In the genomic region with DNA sequence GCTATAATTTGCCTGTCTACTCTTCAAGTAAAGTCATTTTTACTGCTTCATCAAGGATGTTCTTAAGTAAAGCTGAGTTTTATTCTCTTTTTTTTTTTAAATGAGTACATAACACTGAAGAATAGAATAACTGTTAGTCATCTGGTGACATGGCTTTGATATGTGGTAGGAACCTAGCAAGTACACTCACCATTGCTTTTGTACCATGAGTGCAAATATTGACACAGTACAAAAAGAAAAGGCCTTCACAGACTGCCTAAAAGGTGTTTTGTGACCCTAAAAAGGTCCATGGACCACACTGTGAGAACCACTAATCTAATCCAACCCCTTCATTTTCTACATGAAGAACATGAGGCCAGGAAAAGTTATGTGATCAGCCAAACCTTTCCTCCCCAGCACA, we compare ENCODE assay signal across 33 cellular contexts. TPM values are rescaled to one million over a fixed set of nuclear protein-coding genes. Genes with fewer than 3 reads are reported as not detected.
DNase-seq lines count a peak whose midpoint lies in the region; ATAC-seq, FAIRE-seq and TF ChIP-seq lines count a peak whose summit lies in the region.
"Had no signal": no experiment of that assay in that cellular context is flagged by ENCODE, and none has a peak within 500 bp of the region (broad histone marks: within the 10 kb centered on the region; RNA-seq: fewer than 3 reads in every experiment).

No MANE protein-coding gene starts in this region.

- no peak overlapping the region for H3K4me3 Mint-ChIP-seq in stimulated activated naive B cell treated with anti-CD40 and anti-IgM and Interleukin-4, amounts not matched to agents 10 μg/mL and 1 μg/mL and 100 μg/mL, for 72 hours
- H3K4me3 Mint-ChIP-seq: activated T-helper 1 cell treated with anti-CD3 and anti-CD28 coated beads, Interleukin-12 subunit alpha, Interleukin-12 subunit beta, Interleukin-2, Interleukin-4 antibody, amounts not matched to agents 30 ng/mL and 10 ng/mL and 1 ng/mL, durations not matched to agents 14 hours and 24 hours and 36 hours; CD4-positive, alpha-beta memory T cell; immature natural killer cell had no signal

- H3K4me3 ChIP-seq in A549 (no peak overlapping the region), MG63 (no peak overlapping the region)
- H3K4me3 ChIP-seq: HAP-1, left ventricle myocardium inferior, Peyer's patch, skin epidermis, transverse colon had no signal

- no peak overlapping the region for H3K27ac ChIP-seq in A549
- H3K27ac ChIP-seq: left ventricle myocardium inferior, neutrophil, Peyer's patch, skin epidermis, transverse colon had no signal

- FAIRE-seq in A549 (lab: Jason Lieb, UNC): no peak
- FAIRE-seq: colon, frontal cortex had no signal

- TF ChIP-seq CTCF in A549 (IDR thresholded peaks at IDR 0.05): no peak

- H3K27ac Mint-ChIP-seq in stimulated activated naive B cell treated with anti-CD40 and anti-IgM and Interleukin-4, amounts not matched to agents 10 μg/mL and 1 μg/mL and 100 μg/mL, for 72 hours: no peak overlapping the region
- H3K27ac Mint-ChIP-seq: activated T-helper 1 cell treated with anti-CD3 and anti-CD28 coated beads, Interleukin-12 subunit alpha, Interleukin-12 subunit beta, Interleukin-2, Interleukin-4 antibody, amounts not matched to agents 30 ng/mL and 10 ng/mL and 1 ng/mL, durations not matched to agents 14 hours and 24 hours and 36 hours had no signal

- H3K9me3 ChIP-seq in A549: no peaks in the 10 kb centered on the region
- H3K9me3 ChIP-seq in MG63: no peaks in the 10 kb centered on the region
- H3K9me3 ChIP-seq: HAP-1, left ventricle myocardium inferior, neutrophil, Peyer's patch, transverse colon had no signal

- peaks cover 33 to 53% of the 10 kb centered on the region in 2 donors for H3K36me3 Mint-ChIP-seq in stimulated activated naive B cell treated with anti-CD40 and anti-IgM and Interleukin-4, amounts not matched to agents 10 μg/mL and 1 μg/mL and 100 μg/mL, for 72 hours

- no peak for TF ChIP-seq RAD21 in A549 (conservative IDR thresholded peaks at IDR 0.05 in 1 of 2, IDR thresholded peaks at IDR 0.05 in 1 of 2)

- TF ChIP-seq EP300 in A549 (IDR thresholded peaks at IDR 0.05): no peak

- POLR2A ChIA-PET in A549 (lab: Yijun Ruan, JAX): no interaction called here

- no peaks in the 10 kb centered on the region for H3K9me3 Mint-ChIP-seq in stimulated activated naive B cell treated with anti-CD40 and anti-IgM and Interleukin-4, amounts not matched to agents 10 μg/mL and 1 μg/mL and 100 μg/mL, for 72 hours
- H3K9me3 Mint-ChIP-seq: activated T-helper 1 cell treated with anti-CD3 and anti-CD28 coated beads, Interleukin-12 subunit alpha, Interleukin-12 subunit beta, Interleukin-2, Interleukin-4 antibody, amounts not matched to agents 30 ng/mL and 10 ng/mL and 1 ng/mL, durations not matched to agents 14 hours and 24 hours and 36 hours; CD4-positive, alpha-beta memory T cell; immature natural killer cell had no signal

- no peaks in the 10 kb centered on the region for H3K27me3 ChIP-seq in MG63
- H3K27me3 ChIP-seq: neutrophil, Peyer's patch, transverse colon had no signal

- no peaks in the 10 kb centered on the region for H3K27me3 Mint-ChIP-seq in stimulated activated naive B cell treated with anti-CD40 and anti-IgM and Interleukin-4, amounts not matched to agents 10 μg/mL and 1 μg/mL and 100 μg/mL, for 72 hours
- H3K27me3 Mint-ChIP-seq: CD4-positive, alpha-beta memory T cell had no signal

- ATAC-seq in A549 (0 out of 6 replicates have a peak, but pooled peaks of 1 of the 2 experiments have one; percentile 24), left lobe of liver (peak; percentile 57), HG03342 (IDR thresholded peaks at IDR 0.05; ENCODE audit: unreplicated experiment) (no peak)
- no peak for ATAC-seq in activated CD4-positive, CD25-positive, alpha-beta regulatory T cell treated with anti-CD3 and anti-CD28 coated beads, Interleukin-2, amount 50 U/mL, for 24 hours
- no peak for ATAC-seq in stimulated activated naive B cell treated with anti-CD40 and anti-IgM and Interleukin-4, amounts not matched to agents 10 μg/mL and 1 μg/mL and 100 μg/mL, for 72 hours (replicated peaks)

- TF ChIP-seq POLR2A in A549 (IDR thresholded peaks at IDR 0.05; ENCODE audit: low read length): no peak

- CTCF ChIA-PET in A549 (lab: Yijun Ruan, JAX): interaction anchor here (0.7 kb wide), 1 partner anchor 99 kb away, joined by 3 read pairs; no protein-coding TSS in a partner anchor

- H3K4me1 Mint-ChIP-seq in stimulated activated naive B cell treated with anti-CD40 and anti-IgM and Interleukin-4, amounts not matched to agents 10 μg/mL and 1 μg/mL and 100 μg/mL, for 72 hours: peaks cover 0 to 10% of the 10 kb centered on the region in 2 donors
- H3K4me1 Mint-ChIP-seq: CD4-positive, alpha-beta memory T cell had no signal

- H3K4me2 ChIP-seq in A549: peak overlapping the region; percentile 35

- H3K4me1 ChIP-seq in A549: peaks cover 29% of the 10 kb centered on the region
- H3K4me1 ChIP-seq: HAP-1, left ventricle myocardium inferior, Peyer's patch, transverse colon had no signal

- peaks cover 91% of the 10 kb centered on the region for H3K36me3 ChIP-seq in MG63

- no peak for DNase-seq in A549 (ENCODE audit: low read depth in 1 of 2, low spot score in 1 of 2)
- DNase-seq in M059J (ENCODE audit: low read depth): peak; percentile 29
- peak; percentile 36 for DNase-seq in amniotic epithelial cell (ENCODE audit: low read depth)
- no peak for DNase-seq in left lobe of liver (ENCODE audit: low spot score)
- no peak for DNase-seq in MG63
- no peak for DNase-seq in stimulated activated naive B cell treated with anti-CD40 and anti-IgM and Interleukin-4, amounts not matched to agents 10 μg/mL and 1 μg/mL and 100 μg/mL, for 72 hours
- DNase-seq: activated naive CD4-positive, alpha-beta T cell treated with anti-CD3 and anti-CD28 coated beads, Interleukin-2, amount 50 U/mL, for 16 hours; amygdala; CD4-positive, alpha-beta memory T cell; DMS 273 treated with DMSO at 0.1 percent for 48 hours; effector memory CD4-positive, alpha-beta T cell; GF-D8; hypothalamus; immature natural killer cell; left ventricle myocardium inferior; MV-4-11; NCI-H1694; NCI-H2171; NCI-H510A treated with DMSO at 0.1 percent for 48 hours; Peyer's patch; SIG-M5; stimulated activated CD4-positive, alpha-beta T cell treated with anti-CD3 and anti-CD28 coated beads, Interleukin-1b, Interleukin-23, amount 100 ng/mL, for 48 hours; SW 1271; T1000; transverse colon had no signal

TF ChIP-seq in A549, 52 proteins besides CTCF, POLR2A, EP300 and RAD21 (continues in another document):
- TF ChIP-seq BHLHE40 (IDR thresholded peaks at IDR 0.05; ENCODE audit: low read depth, low read length) (no peak), ESRRA (IDR thresholded peaks at IDR 0.05; ENCODE audit: borderline replicate concordance, low read length) (no peak), KDM5A (IDR thresholded peaks at IDR 0.05) (no peak), ZNF302 (CRISPR knock-in tag; IDR thresholded peaks at IDR 0.05) (no peak), HMGXB4 (CRISPR knock-in tag; IDR thresholded peaks at IDR 0.05; ENCODE audit: borderline replicate concordance) (no peak), EHF (CRISPR knock-in tag; IDR thresholded peaks at IDR 0.05) (no peak), ELK1 (IDR thresholded peaks at IDR 0.05; ENCODE audit: low read depth, low read length) (no peak), MYC (IDR thresholded peaks at IDR 0.05; ENCODE audit: borderline replicate concordance, low read length) (no peak), HOXA7 (CRISPR knock-in tag; IDR thresholded peaks at IDR 0.05) (no peak), HEYL (CRISPR knock-in tag; IDR thresholded peaks at IDR 0.05) (no peak), FOSL2 (IDR thresholded peaks at IDR 0.05) (no peak), FOSL2 (CRISPR knock-in tag; IDR thresholded peaks at IDR 0.05) (no peak), RFX5 (IDR thresholded peaks at IDR 0.05) (no peak), SMC3 (IDR thresholded peaks at IDR 0.05) (no peak), SREBF2 (IDR thresholded peaks at IDR 0.05) (no peak)
- TF ChIP-seq, protein P1, sequence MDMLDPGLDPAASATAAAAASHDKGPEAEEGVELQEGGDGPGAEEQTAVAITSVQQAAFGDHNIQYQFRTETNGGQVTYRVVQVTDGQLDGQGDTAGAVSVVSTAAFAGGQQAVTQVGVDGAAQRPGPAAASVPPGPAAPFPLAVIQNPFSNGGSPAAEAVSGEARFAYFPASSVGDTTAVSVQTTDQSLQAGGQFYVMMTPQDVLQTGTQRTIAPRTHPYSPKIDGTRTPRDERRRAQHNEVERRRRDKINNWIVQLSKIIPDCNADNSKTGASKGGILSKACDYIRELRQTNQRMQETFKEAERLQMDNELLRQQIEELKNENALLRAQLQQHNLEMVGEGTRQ (IDR thresholded peaks at IDR 0.05): no peak

RNA-seq across cellular contexts. Expression of gene ECPAS, which starts 55.0 kb away (rescaled TPM):
- 73.6 and 88.9 TPM in 2 replicates for polyA plus RNA-seq in A549 (2011; rRNA removed)
- 15.9 and 18.7 TPM in 2 replicates for polyA plus RNA-seq in A549 (2012; cell fraction: cytosol; rRNA removed)
- 15.4 and 31.2 TPM in 2 replicates for polyA plus RNA-seq in A549 (2012; cell fraction: nucleus; rRNA removed)
- polyA plus RNA-seq in A549 (2017; fragmentation: RNase III; extraction: RNeasy Plus Mini Kit Qiagen cat#74134 plus additional on column Dnase treatment): 39.0 to 41.2 TPM (median 40.1 TPM) in 3 replicates
- 162 and 168 TPM in 2 replicates for polyA minus RNA-seq in A549 (2011; rRNA and poly(A)+ RNA removed)
- 49.6 and 63.3 TPM in 2 replicates for total RNA-seq in M059J (2014; rRNA removed; shearing (Covaris generic))
- 36.4 TPM for total RNA-seq in left lobe of liver
- total RNA-seq in MG63 (2014; rRNA removed; shearing (Covaris generic); ENCODE audit: low replicate concordance): 77.5 and 87.8 TPM in 2 replicates

Comparison
In these comparisons a context has a peak if more than half of its experiments do, and no peak if none do; other contexts are left out.
1. DNase-seq: peak in M059J (single experiment) and amniotic epithelial cell (single experiment); none in A549 (0 of 2), left lobe of liver (single experiment), MG63 (single experiment) and stimulated activated naive B cell treated with anti-CD40 and anti-IgM and Interleukin-4, amounts not matched to agents 10 μg/mL and 1 μg/mL and 100 μg/mL, for 72 hours (single experiment).